1 cellular context compared by ENCODE assay signal in genomic region chr12:109052415-109053323, GRCh38.
TF ChIP-seq lines count a peak whose summit lies in the region.

TSS of gene USP30 (plus strand) at chr12:109052576. CDS start at chr12:109052679, 103 bp downstream.

TF ChIP-seq in HepG2, 621 proteins besides CTCF, POLR2A, EP300 and RAD21 (continued from another document and continues in another):
- TF ChIP-seq HNF1A (IDR thresholded peaks at IDR 0.05; ENCODE audit: low read depth) = peak; percentile 37; the same call in 1 of the 2 replicates
- TF ChIP-seq HNF1A (CRISPR knock-in tag; IDR thresholded peaks at IDR 0.05; ENCODE audit: borderline replicate concordance) = peak; percentile 55
- no peak for TF ChIP-seq ZNF235 (CRISPR knock-in tag; IDR thresholded peaks at IDR 0.05; ENCODE audit: borderline replicate concordance)
- 0 out of 2 replicates have a peak, but pooled peaks have one; percentile 31 for TF ChIP-seq ZSCAN25 (CRISPR knock-in tag; IDR thresholded peaks at IDR 0.05)
- TF ChIP-seq MTF1 (CRISPR knock-in tag; IDR thresholded peaks at IDR 0.05) = no peak; the same call in 1 of the 2 replicates
- no peak for TF ChIP-seq ZNF562 (CRISPR knock-in tag; IDR thresholded peaks at IDR 0.05; ENCODE audit: borderline replicate concordance)
- TF ChIP-seq ZFX (CRISPR knock-in tag; IDR thresholded peaks at IDR 0.05; ENCODE audit: low read depth) = peak; percentile 89
- TF ChIP-seq PBX2 (CRISPR knock-in tag; IDR thresholded peaks at IDR 0.05) = no peak
- TF ChIP-seq ATF6 (CRISPR knock-in tag; conservative IDR thresholded peaks at IDR 0.05) = no peak; the same call in 1 of the 2 replicates
- peak; percentile 80; the same call in 1 of the 2 replicates for TF ChIP-seq HMGXB3 (CRISPR knock-in tag; IDR thresholded peaks at IDR 0.05; ENCODE audit: borderline replicate concordance)
- TF ChIP-seq ZFP41 (CRISPR knock-in tag; IDR thresholded peaks at IDR 0.05; ENCODE audit: borderline replicate concordance) = no peak
- TF ChIP-seq ZNF761 (CRISPR knock-in tag; conservative IDR thresholded peaks at IDR 0.05) = 0 out of 2 replicates have a peak, but pooled peaks have one; percentile 64
- peak; percentile 56 for TF ChIP-seq ZNF704 (CRISPR knock-in tag; IDR thresholded peaks at IDR 0.05; ENCODE audit: borderline replicate concordance)
- peak; percentile 54; the same call in 1 of the 2 replicates for TF ChIP-seq ZNF503 (CRISPR knock-in tag; IDR thresholded peaks at IDR 0.05)
- TF ChIP-seq TBP (CRISPR knock-in tag; IDR thresholded peaks at IDR 0.05) = no peak
- peak; percentile 82; the same call in 1 of the 2 replicates for TF ChIP-seq ZNF772 (CRISPR knock-in tag; IDR thresholded peaks at IDR 0.05)
- 0 out of 2 replicates have a peak, but pooled peaks have one; percentile 37 for TF ChIP-seq CREBL2 (CRISPR knock-in tag; IDR thresholded peaks at IDR 0.05; ENCODE audit: borderline replicate concordance)
- TF ChIP-seq SSRP1 (CRISPR knock-in tag; IDR thresholded peaks at IDR 0.05) = 0 out of 2 replicates have a peak, but pooled peaks have one; percentile 38
- TF ChIP-seq ZNF512B (CRISPR knock-in tag; IDR thresholded peaks at IDR 0.05; ENCODE audit: borderline replicate concordance) = no peak
- TF ChIP-seq HNRNPH1 (optimal IDR thresholded peaks at IDR 0.05; ENCODE audit: low read depth, low read length) = no peak
- TF ChIP-seq SP2 (CRISPR knock-in tag; IDR thresholded peaks at IDR 0.05) = peak; percentile 57; the same call in 1 of the 2 replicates
- peak; percentile 82 for TF ChIP-seq ZHX2 (IDR thresholded peaks at IDR 0.05; ENCODE audit: low read depth)
- no peak; the same call in 1 of the 2 replicates for TF ChIP-seq ZHX2 (CRISPR knock-in tag; IDR thresholded peaks at IDR 0.05; ENCODE audit: borderline replicate concordance)
- no peak for TF ChIP-seq ZNF839 (CRISPR knock-in tag; IDR thresholded peaks at IDR 0.05; ENCODE audit: borderline replicate concordance)
